Comparison of ENCODE assay signal across 1 cellular context in genomic region chr3:99544819-99545281, GRCh38.
TF ChIP-seq lines count a peak whose summit lies in the region.

No MANE protein-coding gene starts in this region.

TF ChIP-seq in SK-N-SH treated with all-trans-retinoic acid at 6 μM for 48 hours, 23 proteins besides CTCF, POLR2A, EP300 and RAD21 (continued from another document):
- TF ChIP-seq TSHZ2 (CRISPR knock-in tag; IDR thresholded peaks at IDR 0.05), result no peak
- no peak for TF ChIP-seq ZNF70 (CRISPR knock-in tag; IDR thresholded peaks at IDR 0.05)
- TF ChIP-seq ISL1 (CRISPR knock-in tag; IDR thresholded peaks at IDR 0.05), result no peak
- TF ChIP-seq BACH2 (CRISPR knock-in tag; IDR thresholded peaks at IDR 0.05; ENCODE audit: borderline replicate concordance), result no peak
- no peak for TF ChIP-seq SNAI2 (CRISPR knock-in tag; IDR thresholded peaks at IDR 0.05)
- TF ChIP-seq PPARA (CRISPR knock-in tag; IDR thresholded peaks at IDR 0.05; ENCODE audit: borderline replicate concordance), result no peak
- no peak for TF ChIP-seq GLIS3 (CRISPR knock-in tag; IDR thresholded peaks at IDR 0.05)
- no peak for TF ChIP-seq POU6F1 (CRISPR knock-in tag; IDR thresholded peaks at IDR 0.05; ENCODE audit: borderline replicate concordance, low read depth)
- TF ChIP-seq ZNF565 (CRISPR knock-in tag; conservative IDR thresholded peaks at IDR 0.05; ENCODE audit: low read depth), result no peak
